Comparison of ENCODE assay signal across 9 cellular contexts in the genomic region with DNA sequence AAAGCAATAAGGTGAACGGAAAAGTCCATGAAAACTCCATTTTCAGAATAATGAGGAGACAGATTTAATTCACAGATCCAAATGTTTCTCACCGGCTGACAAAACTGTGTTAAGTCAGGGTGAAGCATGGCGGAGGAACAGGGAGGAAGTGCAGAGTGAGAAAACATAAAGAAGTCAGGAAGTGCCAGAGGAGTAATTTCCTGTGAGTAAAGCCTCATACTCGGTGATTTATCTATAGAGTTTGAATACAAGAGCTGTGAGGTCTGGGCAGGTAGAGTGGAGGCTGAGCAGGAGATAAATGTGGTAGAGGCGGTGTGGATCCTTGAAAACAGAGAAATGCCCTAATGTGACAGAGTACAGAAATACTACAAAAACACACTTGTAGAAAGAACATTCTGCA. TPM values are rescaled to one million over a fixed set of nuclear protein-coding genes. Genes with fewer than 3 reads are reported as not detected.
DNase-seq lines count a peak whose midpoint lies in the region; ATAC-seq and TF ChIP-seq lines count a peak whose summit lies in the region.
"Had no signal": no experiment of that assay in that cellular context is flagged by ENCODE, and none has a peak within 500 bp of the region (broad histone marks: within the 10 kb centered on the region; RNA-seq: fewer than 3 reads in every experiment).

No MANE protein-coding gene starts in this region.

- POLR2A ChIA-PET in CD8-positive, alpha-beta T cell (lab: Charles Lee), result interaction anchor here (1.6 to 2.0 kb wide), 2 partner anchors 11 to 28 kb away, joined by 5 to 11 read pairs; partner anchors contain the start of gene CARD8
- POLR2A ChIA-PET in naive thymus-derived CD8-positive, alpha-beta T cell (lab: Charles Lee), result interaction anchor here (1.2 to 3.2 kb wide), 3 partner anchors 11 to 40 kb away, joined by 4 to 16 read pairs (median 4); partner anchors contain the start of gene CARD8

- no peak for TF ChIP-seq CTCF in CD8-positive, alpha-beta T cell (IDR thresholded peaks at IDR 0.05)

- peaks cover 61% of the 10 kb centered on the region for H3K36me3 Mint-ChIP-seq in CD8-positive, alpha-beta T cell
- H3K36me3 Mint-ChIP-seq in activated naive CD4-positive, alpha-beta T cell treated with anti-CD3 and anti-CD28 coated beads for 36 hours (ENCODE audit: low read depth), result peaks cover 52% of the 10 kb centered on the region
- peaks cover 5 to 56% (median 38%) of the 10 kb centered on the region in 3 donors for H3K36me3 Mint-ChIP-seq in naive thymus-derived CD8-positive, alpha-beta T cell

- peak overlapping the region; percentile 37 for H3K27ac ChIP-seq in CD8-positive, alpha-beta T cell (ENCODE audit: low read depth, low read length)

- no peaks in the 10 kb centered on the region for H3K9me3 Mint-ChIP-seq in CD8-positive, alpha-beta T cell
- no peaks in the 10 kb centered on the region for H3K9me3 Mint-ChIP-seq in activated naive CD4-positive, alpha-beta T cell treated with anti-CD3 and anti-CD28 coated beads for 36 hours
- H3K9me3 Mint-ChIP-seq in naive thymus-derived CD8-positive, alpha-beta T cell, result no peaks in the 10 kb centered on the region

- H3K4me3 Mint-ChIP-seq in CD8-positive, alpha-beta T cell, result peak overlapping the region; percentile 71
- peak overlapping the region; percentile 70 for H3K4me3 Mint-ChIP-seq in activated naive CD4-positive, alpha-beta T cell treated with anti-CD3 and anti-CD28 coated beads for 36 hours
- H3K4me3 Mint-ChIP-seq in naive thymus-derived CD8-positive, alpha-beta T cell, result peak overlapping the region; percentile 55 to 88 (median 77)

- no peaks in the 10 kb centered on the region for H3K27me3 ChIP-seq in CD8-positive, alpha-beta T cell (ENCODE audit: insufficient read depth, low read length)

- intact Hi-C loops in CD8-positive, alpha-beta T cell (cut with DNase I, micrococcal nuclease), result loop anchor here in 1 of 2 experiments (1.0 kb wide), 1 partner anchor 16 kb away; no protein-coding TSS in a partner anchor
- intact Hi-C loops in activated naive CD4-positive, alpha-beta T cell treated with anti-CD3 and anti-CD28 coated beads for 36 hours (cut with micrococcal nuclease), result loop anchor here (1.0 kb wide), 2 partner anchors 11 to 16 kb away; partner anchors contain the start of gene CARD8

- peak; percentile 93 for ATAC-seq in CD8-positive, alpha-beta T cell
- ATAC-seq in naive thymus-derived CD8-positive, alpha-beta T cell, result peak; percentile 97 to 98
- no peak for ATAC-seq in GM21723 (IDR thresholded peaks at IDR 0.05; ENCODE audit: unreplicated experiment)
- ATAC-seq in GM21619 (IDR thresholded peaks at IDR 0.05; ENCODE audit: unreplicated experiment), result no peak

- H3K27me3 Mint-ChIP-seq in CD8-positive, alpha-beta T cell (ENCODE audit: low read depth), result no peaks in the 10 kb centered on the region
- no peaks in the 10 kb centered on the region for H3K27me3 Mint-ChIP-seq in activated naive CD4-positive, alpha-beta T cell treated with anti-CD3 and anti-CD28 coated beads for 36 hours (ENCODE audit: low read depth)
- no peaks in the 10 kb centered on the region for H3K27me3 Mint-ChIP-seq in naive thymus-derived CD8-positive, alpha-beta T cell

- peak overlapping the region; percentile 92 for H3K27ac Mint-ChIP-seq in CD8-positive, alpha-beta T cell
- H3K27ac Mint-ChIP-seq in activated naive CD4-positive, alpha-beta T cell treated with anti-CD3 and anti-CD28 coated beads for 36 hours, result peak overlapping the region; percentile 92
- peak overlapping the region; percentile 75 to 96 (median 90) for H3K27ac Mint-ChIP-seq in naive thymus-derived CD8-positive, alpha-beta T cell

- CTCF ChIA-PET in CD8-positive, alpha-beta T cell (lab: Charles Lee), result interaction anchor here (0.9 to 2.9 kb wide), 3 partner anchors 11 to 16 kb away, joined by 3 to 16 read pairs (median 3); no protein-coding TSS in a partner anchor
- CTCF ChIA-PET in activated naive CD4-positive, alpha-beta T cell treated with anti-CD3 and anti-CD28 coated beads for 36 hours (lab: Charles Lee), result interaction anchor here (0.9 to 2.0 kb wide), 6 partner anchors 10 to 73 kb away, joined by 3 to 6 read pairs (median 4); partner anchors contain the start of gene CARD8

- H3K4me3 ChIP-seq in CD8-positive, alpha-beta T cell (ENCODE audit: low read depth, low read length), result peak overlapping the region; percentile 40

- H3K4me1 ChIP-seq in CD8-positive, alpha-beta T cell (ENCODE audit: insufficient read depth, low read length), result peaks cover 43% of the 10 kb centered on the region

- H3K36me3 ChIP-seq in CD8-positive, alpha-beta T cell (ENCODE audit: insufficient read depth, low read length), result peaks cover 24% of the 10 kb centered on the region

- peak in 6 of 7 experiments; percentile 21 to 63 (median 44) for DNase-seq in CD8-positive, alpha-beta T cell
- peak; percentile 39 for DNase-seq in NCI-H226
- peak; percentile 67 for DNase-seq in activated naive CD4-positive, alpha-beta T cell treated with anti-CD3 and anti-CD28 coated beads for 36 hours
- DNase-seq in naive thymus-derived CD8-positive, alpha-beta T cell, result peak in 8 of 10 donors; percentile 21 to 59 (median 32)
- DNase-seq in EL, result no peak
- no peak for DNase-seq in SHP77 (lab: John Stamatoyannopoulos, UW)
- DNase-seq: NCI-H2171 treated with DMSO at 0.1 percent for 48 hours had no signal

- peaks cover 53% of the 10 kb centered on the region for H3K4me1 Mint-ChIP-seq in CD8-positive, alpha-beta T cell (ENCODE audit: low read depth)
- peaks cover 52% of the 10 kb centered on the region for H3K4me1 Mint-ChIP-seq in activated naive CD4-positive, alpha-beta T cell treated with anti-CD3 and anti-CD28 coated beads for 36 hours (ENCODE audit: low read depth)
- peaks cover 17 to 63% (median 46%) of the 10 kb centered on the region in 4 donors for H3K4me1 Mint-ChIP-seq in naive thymus-derived CD8-positive, alpha-beta T cell

- no peaks in the 10 kb centered on the region for H3K9me3 ChIP-seq in CD8-positive, alpha-beta T cell (ENCODE audit: low read length)

RNA-seq across cellular contexts. Expression of gene CARD8, which starts 11.4 kb away (rescaled TPM):
- 10 to 100 TPM; 58.8 to 69.1 TPM for total RNA-seq in CD8-positive, alpha-beta T cell
- total RNA-seq in activated naive CD4-positive, alpha-beta T cell treated with anti-CD3 and anti-CD28 coated beads for 36 hours, result 100 to 1,000 TPM in 1 of 2 experiments, 10 to 100 TPM in 1; 99.8 to 104 TPM
- 100 to 1,000 TPM; 301 to 314 TPM for total RNA-seq in naive thymus-derived CD8-positive, alpha-beta T cell
- polyA plus RNA-seq in naive thymus-derived CD8-positive, alpha-beta T cell, result 100 to 1,000 TPM in 1 of 3 donors, 10 to 100 TPM in 2; 73.3 to 104 (median 87.7) TPM

RNA-seq across cellular contexts. Expression of gene ZNF114, which starts 25.6 kb away (rescaled TPM):
- not detected for total RNA-seq in CD8-positive, alpha-beta T cell
- not detected for total RNA-seq in activated naive CD4-positive, alpha-beta T cell treated with anti-CD3 and anti-CD28 coated beads for 36 hours
- total RNA-seq in naive thymus-derived CD8-positive, alpha-beta T cell, result not detected
- under 1 TPM in 1 of 3 donors, not detected in 2; 0.17 TPM for polyA plus RNA-seq in naive thymus-derived CD8-positive, alpha-beta T cell

Comparison
In these comparisons a context has a peak if more than half of its experiments do, and no peak if none do; other contexts are left out.
1. ATAC-seq: peak in CD8-positive, alpha-beta T cell (single experiment) and naive thymus-derived CD8-positive, alpha-beta T cell (2 of 2); none in GM21723 (single experiment) and GM21619 (single experiment).
2. DNase-seq: peak in CD8-positive, alpha-beta T cell (6 of 7), NCI-H226 (single experiment), activated naive CD4-positive, alpha-beta T cell treated with anti-CD3 and anti-CD28 coated beads for 36 hours (single experiment) and naive thymus-derived CD8-positive, alpha-beta T cell (8 of 10); none in EL (single experiment) and SHP77 (0 of 2).
3. Peak in every context shown above with its lines, with median percentiles within 50 percentile points of each other: H3K27ac Mint-ChIP-seq and H3K4me3 Mint-ChIP-seq.